In genomic region chr22:20491346-20491745, GRCh38 we compare ENCODE assay signal across 16 cellular contexts. TPM values are rescaled to one million over a fixed set of nuclear protein-coding genes. Genes with fewer than 3 reads are reported as not detected.
DNase-seq lines count a peak whose midpoint lies in the region; ATAC-seq and TF ChIP-seq lines count a peak whose summit lies in the region.
"Had no signal": no experiment of that assay in that cellular context is flagged by ENCODE, and none has a peak within 500 bp of the region (broad histone marks: within the 10 kb centered on the region; RNA-seq: fewer than 3 reads in every experiment).

No MANE protein-coding gene starts in this region.

- H3K36me3 Mint-ChIP-seq in CD4-positive, alpha-beta memory T cell = peaks cover 10 to 27% of the 10 kb centered on the region in 2 donors
- H3K36me3 Mint-ChIP-seq in T-helper 17 cell (ENCODE audit: low read depth) = no peaks in the 10 kb centered on the region
- peaks cover 2 to 19% (median 7%) of the 10 kb centered on the region in 5 donors for H3K36me3 Mint-ChIP-seq in naive thymus-derived CD4-positive, alpha-beta T cell

- H3K27ac ChIP-seq in CD4-positive, alpha-beta memory T cell (ENCODE audit: low read depth, low read length) = no peak overlapping the region
- peak overlapping the region; percentile 43 for H3K27ac ChIP-seq in naive thymus-derived CD4-positive, alpha-beta T cell (ENCODE audit: low read depth, low read length)
- H3K27ac ChIP-seq in substantia nigra (ENCODE audit: low read depth, low read length, poor library complexity, severe bottlenecking) (no peak overlapping the region), uterus (no peak overlapping the region)
- H3K27ac ChIP-seq: A549, C4-2B, GM23248, HL-60 had no signal

- no peaks in the 10 kb centered on the region for H3K9me3 ChIP-seq in CD4-positive, alpha-beta memory T cell (ENCODE audit: control insufficient read depth in 1 of 2, low read length in 2 of 2)
- no peaks in the 10 kb centered on the region for H3K9me3 ChIP-seq in T-helper 17 cell (ENCODE audit: control insufficient read depth, low read length, poor library complexity, severe bottlenecking)
- H3K9me3 ChIP-seq in naive thymus-derived CD4-positive, alpha-beta T cell (ENCODE audit: control insufficient read depth in 2 of 3, low read length in 3 of 3) = no peaks in the 10 kb centered on the region
- no peaks in the 10 kb centered on the region for H3K9me3 ChIP-seq in uterus
- H3K9me3 ChIP-seq: A549, Caco-2, HAP-1 had no signal

- ATAC-seq in T-helper 17 cell = no peak
- ATAC-seq in naive thymus-derived CD4-positive, alpha-beta T cell = no peak
- no peak for ATAC-seq in HG03442 (IDR thresholded peaks at IDR 0.05; ENCODE audit: unreplicated experiment)
- ATAC-seq: A549 had no signal

- POLR2A ChIA-PET in CD4-positive, alpha-beta memory T cell (lab: Charles Lee; ENCODE audit: partially characterized antibody) = interaction anchor here (1.0 to 8.9 kb wide), 4 partner anchors 17 to 78 kb away, joined by 3 to 93 read pairs (median 4); partner anchors contain the start of gene MED15
- POLR2A ChIA-PET in naive thymus-derived CD4-positive, alpha-beta T cell (lab: Charles Lee) = interaction anchor here (1.1 to 2.4 kb wide), 3 partner anchors 21 to 79 kb away, joined by 3 to 14 read pairs (median 9); no protein-coding TSS in a partner anchor

- TF ChIP-seq POLR2A in uterus (IDR thresholded peaks at IDR 0.05) = no peak

- peak overlapping the region in 4 of 7 donors; percentile 36 to 72 (median 52) for H3K27ac Mint-ChIP-seq in CD4-positive, alpha-beta memory T cell
- H3K27ac Mint-ChIP-seq in T-helper 17 cell = peak overlapping the region; percentile 92
- peak overlapping the region in 6 of 9 donors; percentile 20 to 89 (median 54) for H3K27ac Mint-ChIP-seq in naive thymus-derived CD4-positive, alpha-beta T cell
- H3K27ac Mint-ChIP-seq: IgD-negative memory B cell had no signal

- no peaks in the 10 kb centered on the region for H3K27me3 ChIP-seq in CD4-positive, alpha-beta memory T cell (ENCODE audit: insufficient read depth, low read length)
- H3K27me3 ChIP-seq in naive thymus-derived CD4-positive, alpha-beta T cell (ENCODE audit: control insufficient read depth in 2 of 2, insufficient read depth in 2 of 2, low read length in 2 of 2) = no peaks in the 10 kb centered on the region
- no peaks in the 10 kb centered on the region for H3K27me3 ChIP-seq in uterus

- H3K4me3 Mint-ChIP-seq in CD4-positive, alpha-beta memory T cell = peak overlapping the region in 2 of 8 donors; percentile 15 to 25
- peak overlapping the region; percentile 70 for H3K4me3 Mint-ChIP-seq in T-helper 17 cell
- peak overlapping the region in 2 of 10 donors; percentile 51 to 87 for H3K4me3 Mint-ChIP-seq in naive thymus-derived CD4-positive, alpha-beta T cell

- peaks cover 39 to 80% (median 62%) of the 10 kb centered on the region in 4 donors for H3K4me1 Mint-ChIP-seq in CD4-positive, alpha-beta memory T cell
- H3K4me1 Mint-ChIP-seq in T-helper 17 cell = peaks cover 51% of the 10 kb centered on the region
- peaks cover 47 to 75% (median 68%) of the 10 kb centered on the region in 7 donors for H3K4me1 Mint-ChIP-seq in naive thymus-derived CD4-positive, alpha-beta T cell

- TF ChIP-seq CTCF in uterus (IDR thresholded peaks at IDR 0.05) = no peak

- no peak for DNase-seq in CD4-positive, alpha-beta memory T cell
- DNase-seq in T-helper 17 cell (no peak), substantia nigra (lab: John Stamatoyannopoulos, UW) (no peak), uterus (no peak)
- DNase-seq in naive thymus-derived CD4-positive, alpha-beta T cell = no peak
- DNase-seq: AML-193, Caco-2, GDM1, GM23248, KG1 had no signal

- peaks cover 7% of the 10 kb centered on the region for H3K36me3 ChIP-seq in CD4-positive, alpha-beta memory T cell (ENCODE audit: insufficient read depth, low read length)
- H3K36me3 ChIP-seq in naive thymus-derived CD4-positive, alpha-beta T cell (ENCODE audit: control insufficient read depth in 2 of 3, insufficient read depth in 3 of 3, low read length in 3 of 3) = peaks cover 0 to 16% (median 0%) of the 10 kb centered on the region in 3 experiments
- H3K36me3 ChIP-seq in uterus = no peaks in the 10 kb centered on the region

- CTCF ChIA-PET in CD4-positive, alpha-beta memory T cell (lab: Charles Lee; ENCODE audit: partially characterized antibody) = no interaction called here
- CTCF ChIA-PET in naive thymus-derived CD4-positive, alpha-beta T cell (lab: Charles Lee) = interaction anchor here (1.5 kb wide), 1 partner anchor 28 kb away, joined by 3 read pairs; no protein-coding TSS in a partner anchor

- no peaks in the 10 kb centered on the region for H3K9me3 Mint-ChIP-seq in CD4-positive, alpha-beta memory T cell
- H3K9me3 Mint-ChIP-seq in naive thymus-derived CD4-positive, alpha-beta T cell = no peaks in the 10 kb centered on the region
- H3K9me3 Mint-ChIP-seq: IgD-negative memory B cell had no signal

- H3K4me1 ChIP-seq in CD4-positive, alpha-beta memory T cell (ENCODE audit: insufficient read depth, low read length) = peaks cover 61% of the 10 kb centered on the region
- peaks cover 9 to 49% of the 10 kb centered on the region in 2 donors for H3K4me1 ChIP-seq in naive thymus-derived CD4-positive, alpha-beta T cell (ENCODE audit: control insufficient read depth in 2 of 2, insufficient read depth in 2 of 2, low read length in 2 of 2)
- H3K4me1 ChIP-seq in uterus = peaks cover 9 to 11% of the 10 kb centered on the region in 2 donors
- H3K4me1 ChIP-seq: Caco-2 had no signal

- intact Hi-C loops in CD4-positive, alpha-beta memory T cell (cut with micrococcal nuclease) = no loop called here
- intact Hi-C loops in naive thymus-derived CD4-positive, alpha-beta T cell (cut with micrococcal nuclease) = loop anchor here (10.0 kb wide), 2 partner anchors 167 to 363 kb away; partner anchors contain the start of genes DGCR6L (in 1 of the 2), PI4KA (in 1 of the 2) and SNAP29 (in 1 of the 2)
- intact Hi-C loops in uterus (cut with DNase I; ENCODE audit: low total_unique reads) = loop anchor here (10.0 kb wide), 1 partner anchor 57 kb away; the partner anchor contains the start of gene SCARF2

- no peaks in the 10 kb centered on the region for H3K27me3 Mint-ChIP-seq in CD4-positive, alpha-beta memory T cell
- no peaks in the 10 kb centered on the region for H3K27me3 Mint-ChIP-seq in T-helper 17 cell
- H3K27me3 Mint-ChIP-seq in naive thymus-derived CD4-positive, alpha-beta T cell = no peaks in the 10 kb centered on the region
- H3K27me3 Mint-ChIP-seq: IgD-negative memory B cell had no signal

- H3K4me3 ChIP-seq in CD4-positive, alpha-beta memory T cell (ENCODE audit: low read length in 2 of 2) = no peak overlapping the region
- no peak overlapping the region for H3K4me3 ChIP-seq in naive thymus-derived CD4-positive, alpha-beta T cell (ENCODE audit: low read length)
- no peak overlapping the region for H3K4me3 ChIP-seq in uterus
- H3K4me3 ChIP-seq: A549, GM23248, HAP-1 had no signal

RNA-seq across cellular contexts. Expression of gene KLHL22, which starts 4.2 kb away (rescaled TPM):
- 10 to 100 TPM; 60.2 to 63.1 TPM for total RNA-seq in CD4-positive, alpha-beta memory T cell
- polyA plus RNA-seq in CD4-positive, alpha-beta memory T cell = 10 to 100 TPM; 19.4 to 23.9 TPM
- 10 to 100 TPM; 28.1 to 33.1 TPM for total RNA-seq in T-helper 17 cell
- 10 to 100 TPM; 31.1 to 71.3 (median 42.0) TPM for total RNA-seq in naive thymus-derived CD4-positive, alpha-beta T cell
- polyA plus RNA-seq in naive thymus-derived CD4-positive, alpha-beta T cell = 10 to 100 TPM; 20.6 to 26.2 TPM
- total RNA-seq in uterus = 10 to 100 TPM; 14.1 to 73.8 (median 42.7) TPM

RNA-seq across cellular contexts. Expression of gene MED15, which starts 16.1 kb away (rescaled TPM):
- 100 to 1,000 TPM; 225 to 237 TPM for total RNA-seq in CD4-positive, alpha-beta memory T cell
- polyA plus RNA-seq in CD4-positive, alpha-beta memory T cell = 10 to 100 TPM; 15.6 to 86.8 TPM
- total RNA-seq in T-helper 17 cell (100 to 1,000 TPM; 207 to 251 TPM), uterus (100 to 1,000 TPM in 1 of 4 donors, 10 to 100 TPM in 3; 16.5 to 110 (median 38.6) TPM)
- 100 to 1,000 TPM; 169 to 235 (median 201) TPM for total RNA-seq in naive thymus-derived CD4-positive, alpha-beta T cell
- polyA plus RNA-seq in naive thymus-derived CD4-positive, alpha-beta T cell = 10 to 100 TPM; 24.3 to 76.6 TPM

RNA-seq across cellular contexts. Expression of gene SCARF2, which starts 53.7 kb away (rescaled TPM):
- total RNA-seq in CD4-positive, alpha-beta memory T cell = 1 to 10 TPM; 2.6 to 2.7 TPM
- 1 to 10 TPM in 1 of 2 donors, under 1 TPM in 1; 0.12 to 1.1 TPM for polyA plus RNA-seq in CD4-positive, alpha-beta memory T cell
- total RNA-seq in T-helper 17 cell (1 to 10 TPM; 3.1 to 3.6 TPM), uterus (10 to 100 TPM; 22.9 to 84.5 (median 30.1) TPM)
- 1 to 10 TPM in 4 of 5 experiments, under 1 TPM in 1; 0.70 to 2.6 (median 2.2) TPM for total RNA-seq in naive thymus-derived CD4-positive, alpha-beta T cell
- polyA plus RNA-seq in naive thymus-derived CD4-positive, alpha-beta T cell = under 1 TPM; 0.21 to 0.35 TPM

Comparison
In these comparisons a context has a peak if more than half of its experiments do, and no peak if none do; other contexts are left out.
1. RNA of gene SCARF2, which starts 53.7 kb away (total RNA-seq): 22.9 to 84.5 TPM in uterus; 3.1 to 3.6 TPM in T-helper 17 cell, 2.6 to 2.7 TPM in CD4-positive, alpha-beta memory T cell and 0.70 to 2.6 TPM in naive thymus-derived CD4-positive, alpha-beta T cell; every median in the first group is over 4 times any median in the second.
2. Peak in every context shown above with its lines, with median percentiles within 50 percentile points of each other: H3K27ac Mint-ChIP-seq.